1 cellular context compared by ENCODE assay signal in genomic region chr15:69222002-69222474, GRCh38.
TF ChIP-seq lines count a peak whose summit lies in the region.

No MANE protein-coding gene starts in this region.

TF ChIP-seq in HepG2, 621 proteins besides CTCF, POLR2A, EP300 and RAD21 (continued from another document):
- TF ChIP-seq ARID5B (CRISPR knock-in tag; IDR thresholded peaks at IDR 0.05): 0 out of 2 replicates have a peak, but pooled peaks have one; percentile 64
- TF ChIP-seq NFKB2 (CRISPR knock-in tag; IDR thresholded peaks at IDR 0.05; ENCODE audit: borderline replicate concordance): peak; percentile 41; the same call in 1 of the 2 replicates
- TF ChIP-seq SCMH1 (CRISPR knock-in tag; IDR thresholded peaks at IDR 0.05; ENCODE audit: borderline replicate concordance): no peak
- TF ChIP-seq GMEB1 (CRISPR knock-in tag; IDR thresholded peaks at IDR 0.05; ENCODE audit: borderline replicate concordance): no peak
- no peak for TF ChIP-seq KDM5A (IDR thresholded peaks at IDR 0.05; ENCODE audit: borderline replicate concordance, low read length)
- TF ChIP-seq PATZ1 (CRISPR knock-in tag; IDR thresholded peaks at IDR 0.05): no peak; the same call in 1 of the 2 replicates
- no peak for TF ChIP-seq PRDM15 (CRISPR knock-in tag; IDR thresholded peaks at IDR 0.05)
- no peak for TF ChIP-seq RBAK (CRISPR knock-in tag; IDR thresholded peaks at IDR 0.05)
- no peak for TF ChIP-seq ETS1 (CRISPR knock-in tag; IDR thresholded peaks at IDR 0.05)
- TF ChIP-seq NR2F1 (CRISPR knock-in tag; IDR thresholded peaks at IDR 0.05): no peak
- TF ChIP-seq MAFK (conservative IDR thresholded peaks at IDR 0.05 in 1 of 2, IDR thresholded peaks at IDR 0.05 in 1 of 2; ENCODE audit: low read length in 2 of 2): peak; percentile 46 to 71; a peak in 3 of 4 replicates
- TF ChIP-seq HNRNPH1 (optimal IDR thresholded peaks at IDR 0.05; ENCODE audit: low read depth, low read length): no peak
TF ChIP-seq in HepG2: peak in this region for 108.
